Comparison of ENCODE assay signal across 24 cellular contexts in the genomic region with DNA sequence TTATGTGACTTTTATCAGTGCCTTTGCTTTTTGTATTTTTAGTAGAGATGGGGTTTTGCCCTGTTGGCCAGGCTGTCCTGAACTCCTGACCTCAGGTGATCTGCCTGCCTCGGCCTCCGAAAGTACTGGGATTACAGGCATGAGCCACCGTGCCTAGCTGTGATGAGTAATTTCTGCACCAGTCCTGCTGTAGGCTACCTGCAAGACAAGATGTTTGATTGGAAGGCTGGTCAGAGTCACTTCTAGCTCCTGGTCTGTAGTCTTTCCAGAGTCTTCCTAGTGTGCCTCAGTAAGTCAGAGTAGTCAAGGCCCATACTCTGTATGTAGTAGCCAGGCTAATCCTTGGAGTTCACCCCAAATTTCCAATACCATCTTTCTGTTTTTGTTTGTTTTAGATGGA.
"Had no signal": no experiment of that assay in that cellular context is flagged by ENCODE, and none has a peak within 500 bp of the region (broad histone marks: within the 10 kb centered on the region; RNA-seq: fewer than 3 reads in every experiment).

No MANE protein-coding gene starts in this region.

- H3K4me1 Mint-ChIP-seq: activated CD4-positive, alpha-beta T cell treated with anti-CD3 and anti-CD28 coated beads, Interleukin-2, amount 10 ng/mL, durations not matched to agents 7 days and 5 days; activated naive CD8-positive, alpha-beta T cell treated with anti-CD3 and anti-CD28 coated beads, Interleukin-2, amount 10 ng/mL, durations not matched to agents 7 days and 5 days; central memory CD8-positive, alpha-beta T cell had no signal

- H3K27ac ChIP-seq: adrenal gland, SK-N-MC, VCaP had no signal

- H3K4me3 Mint-ChIP-seq: activated CD4-positive, alpha-beta T cell treated with anti-CD3 and anti-CD28 coated beads, Interleukin-2, amount 10 ng/mL, durations not matched to agents 7 days and 5 days; activated CD8-positive, alpha-beta T cell treated with anti-CD3 and anti-CD28 coated beads for 36 hours; activated naive CD8-positive, alpha-beta T cell treated with anti-CD3 and anti-CD28 coated beads, Interleukin-2, amount 10 ng/mL, durations not matched to agents 7 days and 5 days; activated T-cell treated with anti-CD3 and anti-CD28 coated beads, Interleukin-2, amount 50 U/mL, for 72 hours; central memory CD8-positive, alpha-beta T cell had no signal

- H3K4me1 ChIP-seq: adrenal gland had no signal

- DNase-seq: activated CD4-positive, alpha-beta T cell treated with anti-CD3 and anti-CD28 coated beads, Interleukin-2, amount 10 ng/mL, durations not matched to agents 7 days and 5 days; activated CD4-positive, CD25-positive, alpha-beta regulatory T cell; activated CD8-positive, alpha-beta memory T cell treated with anti-CD3 and anti-CD28 coated beads, Interleukin-2, amount 50 U/mL, for 4 hours; activated CD8-positive, alpha-beta T cell treated with anti-CD3 and anti-CD28 coated beads for 36 hours; activated naive CD4-positive, alpha-beta T cell treated with anti-CD3 and anti-CD28 coated beads, Interleukin-2, amount 50 U/mL, for 16 hours; activated naive CD8-positive, alpha-beta T cell treated with anti-CD3 and anti-CD28 coated beads, Interleukin-2, amount 10 ng/mL, durations not matched to agents 7 days and 5 days; activated T-cell treated with anti-CD3 and anti-CD28 coated beads, Interleukin-2, amount 50 U/mL, for 72 hours; adrenal gland; anterior cingulate cortex; Kasumi-1; NCI-H1105 treated with DMSO at 0.1 percent for 48 hours; NCI-H1436 treated with DMSO at 0.1 percent for 48 hours; NCI-H187; NCI-H2081; NCI-H510A treated with DMSO at 0.1 percent for 48 hours; NCI-H69; NK-92 treated with Interleukin-12 subunit alpha and Interleukin-12 subunit beta, amount 100 ng/mL, for 24 hours; OCI-M1; RPMI8226; T-helper 1 cell had no signal

- H3K27ac Mint-ChIP-seq: activated CD4-positive, alpha-beta T cell treated with anti-CD3 and anti-CD28 coated beads, Interleukin-2, amount 10 ng/mL, durations not matched to agents 7 days and 5 days; activated CD8-positive, alpha-beta T cell treated with anti-CD3 and anti-CD28 coated beads for 36 hours; activated naive CD8-positive, alpha-beta T cell treated with anti-CD3 and anti-CD28 coated beads, Interleukin-2, amount 10 ng/mL, durations not matched to agents 7 days and 5 days; activated T-cell treated with anti-CD3 and anti-CD28 coated beads, Interleukin-2, amount 50 U/mL, for 72 hours had no signal

- ATAC-seq: activated CD8-positive, alpha-beta T cell treated with anti-CD3 and anti-CD28 coated beads for 36 hours; Right ventricle myocardium inferior had no signal

- H3K36me3 Mint-ChIP-seq: activated naive CD8-positive, alpha-beta T cell treated with anti-CD3 and anti-CD28 coated beads, Interleukin-2, amount 10 ng/mL, durations not matched to agents 7 days and 5 days had no signal

- H3K27me3 Mint-ChIP-seq: activated CD4-positive, alpha-beta T cell treated with anti-CD3 and anti-CD28 coated beads, Interleukin-2, amount 10 ng/mL, durations not matched to agents 7 days and 5 days; central memory CD8-positive, alpha-beta T cell had no signal

- H3K36me3 ChIP-seq: adrenal gland had no signal

- H3K4me3 ChIP-seq: adrenal gland, SK-N-MC had no signal

- H3K27me3 ChIP-seq: adrenal gland had no signal

- H3K9me3 Mint-ChIP-seq: activated CD4-positive, alpha-beta T cell treated with anti-CD3 and anti-CD28 coated beads, Interleukin-2, amount 10 ng/mL, durations not matched to agents 7 days and 5 days; activated CD8-positive, alpha-beta T cell treated with anti-CD3 and anti-CD28 coated beads for 36 hours; activated naive CD8-positive, alpha-beta T cell treated with anti-CD3 and anti-CD28 coated beads, Interleukin-2, amount 10 ng/mL, durations not matched to agents 7 days and 5 days; activated T-cell treated with anti-CD3 and anti-CD28 coated beads, Interleukin-2, amount 50 U/mL, for 72 hours; central memory CD8-positive, alpha-beta T cell had no signal

- H3K9me3 ChIP-seq: adrenal gland had no signal
